Comparison of ENCODE assay signal across 8 cellular contexts in genomic region chr1:243748706-243749283, GRCh38.
A peak's percentile ranks its signal among the peaks of the same experiment; 100 is the strongest.
DNase-seq lines count a peak whose midpoint lies in the region; ATAC-seq and TF ChIP-seq lines count a peak whose summit lies in the region.

No MANE protein-coding gene starts in this region.

- H3K27me3 Mint-ChIP-seq in activated CD4-positive, alpha-beta T cell treated with anti-CD3 and anti-CD28 coated beads, Interleukin-2, amount 10 ng/mL, durations not matched to agents 24 days and 14 days = no peaks in the 10 kb centered on the region
- H3K27me3 Mint-ChIP-seq in stimulated activated naive B cell treated with anti-CD40 and anti-IgM and Interleukin-4, amounts not matched to agents 10 μg/mL and 1 μg/mL and 100 μg/mL, for 72 hours = no peaks in the 10 kb centered on the region

- WGBS in hepatocyte (ENCODE audit: low lambda C conversion rate, missing lambda C conversion rate) = 31% methylated on average over 3 of the region's 3 CpGs

- H3K4me3 ChIP-seq in hepatocyte = no peak overlapping the region

- no peaks in the 10 kb centered on the region for H3K9me2 ChIP-seq in hepatocyte (replicated peaks; ENCODE audit: insufficient read depth)

- TF ChIP-seq CTCF in hepatocyte (IDR thresholded peaks at IDR 0.05; ENCODE audit: poor library complexity) = peak; percentile 75

- no peaks in the 10 kb centered on the region for H3K9me3 ChIP-seq in hepatocyte (ENCODE audit: low read depth)

- H3K79me2 ChIP-seq in hepatocyte = no peaks in the 10 kb centered on the region

- peaks cover 2% of the 10 kb centered on the region for H3K4me1 Mint-ChIP-seq in activated CD4-positive, alpha-beta T cell treated with anti-CD3 and anti-CD28 coated beads, Interleukin-2, amount 10 ng/mL, durations not matched to agents 24 days and 14 days
- peaks cover 0 to 3% of the 10 kb centered on the region in 2 donors for H3K4me1 Mint-ChIP-seq in stimulated activated naive B cell treated with anti-CD40 and anti-IgM and Interleukin-4, amounts not matched to agents 10 μg/mL and 1 μg/mL and 100 μg/mL, for 72 hours

- no peaks in the 10 kb centered on the region for H3K9me3 Mint-ChIP-seq in activated CD4-positive, alpha-beta T cell treated with anti-CD3 and anti-CD28 coated beads, Interleukin-2, amount 10 ng/mL, durations not matched to agents 24 days and 14 days
- no peaks in the 10 kb centered on the region for H3K9me3 Mint-ChIP-seq in stimulated activated naive B cell treated with anti-CD40 and anti-IgM and Interleukin-4, amounts not matched to agents 10 μg/mL and 1 μg/mL and 100 μg/mL, for 72 hours

- no peak overlapping the region for H3K27ac ChIP-seq in hepatocyte

- H3K4me3 Mint-ChIP-seq in activated CD4-positive, alpha-beta T cell treated with anti-CD3 and anti-CD28 coated beads, Interleukin-2, amount 10 ng/mL, durations not matched to agents 24 days and 14 days = no peak overlapping the region
- no peak overlapping the region for H3K4me3 Mint-ChIP-seq in stimulated activated naive B cell treated with anti-CD40 and anti-IgM and Interleukin-4, amounts not matched to agents 10 μg/mL and 1 μg/mL and 100 μg/mL, for 72 hours

- H3K36me3 ChIP-seq in hepatocyte (replicated peaks; ENCODE audit: insufficient read depth, low read depth) = no peaks in the 10 kb centered on the region

- no peaks in the 10 kb centered on the region for H3K4me1 ChIP-seq in hepatocyte (ENCODE audit: insufficient read depth)

- no peaks in the 10 kb centered on the region for H4K20me1 ChIP-seq in hepatocyte (ENCODE audit: insufficient read depth, poor library complexity, severe bottlenecking)

- DNase-seq in activated CD4-positive, alpha-beta T cell treated with anti-CD3 and anti-CD28 coated beads, Interleukin-2, amount 10 ng/mL, durations not matched to agents 24 days and 14 days = peak; percentile 79
- no peak for DNase-seq in activated CD4-positive, alpha-beta T cell treated with anti-CD3 and anti-CD28 coated beads for 1 hour
- DNase-seq in NCI-H526 treated with DMSO at 0.1 percent for 48 hours (lab: John Stamatoyannopoulos, UW) (peak; percentile 35), astrocyte of the hippocampus (ENCODE audit: low read depth, low spot score) (peak; percentile 83), hepatocyte (ENCODE audit: low spot score) (peak; percentile 80)
- no peak for DNase-seq in stimulated activated naive B cell treated with anti-CD40 and anti-IgM and Interleukin-4, amounts not matched to agents 10 μg/mL and 1 μg/mL and 100 μg/mL, for 72 hours

- H3K4me2 ChIP-seq in hepatocyte = no peak overlapping the region

- ATAC-seq in GM21447 (IDR thresholded peaks at IDR 0.05; ENCODE audit: unreplicated experiment) = peak; percentile 99
- ATAC-seq in HG03571 (IDR thresholded peaks at IDR 0.05; ENCODE audit: unreplicated experiment) = peak; percentile 86
- peak; percentile 92 to 98 for ATAC-seq in stimulated activated naive B cell treated with anti-CD40 and anti-IgM and Interleukin-4, amounts not matched to agents 10 μg/mL and 1 μg/mL and 100 μg/mL, for 72 hours (replicated peaks)

- H3K36me3 Mint-ChIP-seq in activated CD4-positive, alpha-beta T cell treated with anti-CD3 and anti-CD28 coated beads, Interleukin-2, amount 10 ng/mL, durations not matched to agents 24 days and 14 days (ENCODE audit: low read depth) = peaks cover 2% of the 10 kb centered on the region
- H3K36me3 Mint-ChIP-seq in stimulated activated naive B cell treated with anti-CD40 and anti-IgM and Interleukin-4, amounts not matched to agents 10 μg/mL and 1 μg/mL and 100 μg/mL, for 72 hours = peaks cover 3 to 4% of the 10 kb centered on the region in 2 donors

- intact Hi-C loops in activated CD4-positive, alpha-beta T cell treated with anti-CD3 and anti-CD28 coated beads, Interleukin-2, amount 10 ng/mL, durations not matched to agents 24 days and 14 days (cut with micrococcal nuclease) = loop anchor here (1.0 to 10.0 kb wide), 5 partner anchors 164 to 526 kb away; no protein-coding TSS in a partner anchor

- H3K27me3 ChIP-seq in hepatocyte = no peaks in the 10 kb centered on the region

- no peak overlapping the region for H3K27ac Mint-ChIP-seq in activated CD4-positive, alpha-beta T cell treated with anti-CD3 and anti-CD28 coated beads, Interleukin-2, amount 10 ng/mL, durations not matched to agents 24 days and 14 days
- H3K27ac Mint-ChIP-seq in stimulated activated naive B cell treated with anti-CD40 and anti-IgM and Interleukin-4, amounts not matched to agents 10 μg/mL and 1 μg/mL and 100 μg/mL, for 72 hours = no peak overlapping the region

- H2AFZ ChIP-seq in hepatocyte = no peak overlapping the region

Comparison
In these comparisons a context has a peak if more than half of its experiments do, and no peak if none do; other contexts are left out.
1. DNase-seq: peak in activated CD4-positive, alpha-beta T cell treated with anti-CD3 and anti-CD28 coated beads, Interleukin-2, amount 10 ng/mL, durations not matched to agents 24 days and 14 days (single experiment), NCI-H526 treated with DMSO at 0.1 percent for 48 hours (single experiment), astrocyte of the hippocampus (single experiment) and hepatocyte (single experiment); none in activated CD4-positive, alpha-beta T cell treated with anti-CD3 and anti-CD28 coated beads for 1 hour (single experiment) and stimulated activated naive B cell treated with anti-CD40 and anti-IgM and Interleukin-4, amounts not matched to agents 10 μg/mL and 1 μg/mL and 100 μg/mL, for 72 hours (single experiment).
2. Peak in every context shown above with its lines, with median percentiles within 50 percentile points of each other: ATAC-seq.